In genomic region chr10:123464428-123465323, GRCh38 we compare ENCODE assay signal across 19 cellular contexts.
"Had no signal": no experiment of that assay in that cellular context is flagged by ENCODE, and none has a peak within 500 bp of the region (broad histone marks: within the 10 kb centered on the region; RNA-seq: fewer than 3 reads in every experiment).

No MANE protein-coding gene starts in this region.

- H3K27ac ChIP-seq: adrenal gland, body of pancreas, epithelial cell of prostate, gastroesophageal sphincter, hepatocyte, right atrium auricular region, tibial nerve had no signal

- H3K27me3 ChIP-seq: body of pancreas, hepatocyte, right atrium auricular region, tibial nerve had no signal

- H3K79me2 ChIP-seq: hepatocyte had no signal

- H3K9me3 Mint-ChIP-seq: activated CD4-positive, alpha-beta T cell treated with anti-CD3 and anti-CD28 coated beads, Interleukin-2, amount 10 ng/mL, durations not matched to agents 7 days and 5 days; activated naive CD4-positive, alpha-beta T cell treated with anti-CD3 and anti-CD28 coated beads, Interleukin-2, amount 10 ng/mL, durations not matched to agents 7 days and 5 days; activated T-helper 17 cell treated with anti-CD3 and anti-CD28 coated beads, Interleukin-2, amount 50 U/mL, for 72 hours; central memory CD8-positive, alpha-beta T cell; effector memory CD8-positive, alpha-beta T cell; mesothelial cell of epicardium; stimulated activated memory B cell treated with anti-CD40 and anti-IgM and Interleukin-4, amounts not matched to agents 10 μg/mL and 1 μg/mL and 100 μg/mL, for 72 hours had no signal

- DNase-seq: activated CD4-positive, alpha-beta T cell treated with anti-CD3 and anti-CD28 coated beads, Interleukin-2, amount 10 ng/mL, durations not matched to agents 7 days and 5 days; activated CD4-positive, CD25-positive, alpha-beta regulatory T cell; activated naive CD4-positive, alpha-beta T cell treated with anti-CD3 and anti-CD28 coated beads, Interleukin-2, amount 10 ng/mL, durations not matched to agents 7 days and 5 days; activated T-cell treated with anti-CD3 and anti-CD28 coated beads for 4 hours; adrenal gland; body of pancreas; cortex of kidney; effector memory CD8-positive, alpha-beta T cell; posterior cingulate gyrus had no signal

- H3K36me3 Mint-ChIP-seq: activated naive CD4-positive, alpha-beta T cell treated with anti-CD3 and anti-CD28 coated beads, Interleukin-2, amount 10 ng/mL, durations not matched to agents 7 days and 5 days; mesothelial cell of epicardium; stimulated activated memory B cell treated with anti-CD40 and anti-IgM and Interleukin-4, amounts not matched to agents 10 μg/mL and 1 μg/mL and 100 μg/mL, for 72 hours had no signal

- H3K9me3 ChIP-seq: adrenal gland, body of pancreas, gastroesophageal sphincter, right atrium auricular region, tibial nerve had no signal

- H3K4me1 Mint-ChIP-seq: activated CD4-positive, alpha-beta T cell treated with anti-CD3 and anti-CD28 coated beads, Interleukin-2, amount 10 ng/mL, durations not matched to agents 7 days and 5 days; activated naive CD4-positive, alpha-beta T cell treated with anti-CD3 and anti-CD28 coated beads, Interleukin-2, amount 10 ng/mL, durations not matched to agents 7 days and 5 days; activated T-helper 17 cell treated with anti-CD3 and anti-CD28 coated beads, Interleukin-2, amount 50 U/mL, for 72 hours; central memory CD8-positive, alpha-beta T cell; mesothelial cell of epicardium; stimulated activated memory B cell treated with anti-CD40 and anti-IgM and Interleukin-4, amounts not matched to agents 10 μg/mL and 1 μg/mL and 100 μg/mL, for 72 hours had no signal

- H3K4me2 ChIP-seq: hepatocyte, smooth muscle cell had no signal

- H3K36me3 ChIP-seq: adrenal gland, gastroesophageal sphincter, right atrium auricular region, tibial nerve had no signal

- H2AFZ ChIP-seq: hepatocyte had no signal

- H3K27me3 Mint-ChIP-seq: activated CD4-positive, alpha-beta T cell treated with anti-CD3 and anti-CD28 coated beads, Interleukin-2, amount 10 ng/mL, durations not matched to agents 7 days and 5 days; activated T-helper 17 cell treated with anti-CD3 and anti-CD28 coated beads, Interleukin-2, amount 50 U/mL, for 72 hours; stimulated activated memory B cell treated with anti-CD40 and anti-IgM and Interleukin-4, amounts not matched to agents 10 μg/mL and 1 μg/mL and 100 μg/mL, for 72 hours had no signal

- H3K4me3 Mint-ChIP-seq: activated CD4-positive, alpha-beta T cell treated with anti-CD3 and anti-CD28 coated beads, Interleukin-2, amount 10 ng/mL, durations not matched to agents 7 days and 5 days; activated naive CD4-positive, alpha-beta T cell treated with anti-CD3 and anti-CD28 coated beads, Interleukin-2, amount 10 ng/mL, durations not matched to agents 7 days and 5 days; activated T-helper 17 cell treated with anti-CD3 and anti-CD28 coated beads, Interleukin-2, amount 50 U/mL, for 72 hours; central memory CD8-positive, alpha-beta T cell; effector memory CD8-positive, alpha-beta T cell; mesothelial cell of epicardium; stimulated activated memory B cell treated with anti-CD40 and anti-IgM and Interleukin-4, amounts not matched to agents 10 μg/mL and 1 μg/mL and 100 μg/mL, for 72 hours had no signal

- H3K4me3 ChIP-seq: adrenal gland, body of pancreas, gastroesophageal sphincter, hepatocyte, right atrium auricular region, smooth muscle cell, tibial nerve had no signal

- H3K27ac Mint-ChIP-seq: activated CD4-positive, alpha-beta T cell treated with anti-CD3 and anti-CD28 coated beads, Interleukin-2, amount 10 ng/mL, durations not matched to agents 7 days and 5 days; activated naive CD4-positive, alpha-beta T cell treated with anti-CD3 and anti-CD28 coated beads, Interleukin-2, amount 10 ng/mL, durations not matched to agents 7 days and 5 days; activated T-helper 17 cell treated with anti-CD3 and anti-CD28 coated beads, Interleukin-2, amount 50 U/mL, for 72 hours; effector memory CD8-positive, alpha-beta T cell; mesothelial cell of epicardium; stimulated activated memory B cell treated with anti-CD40 and anti-IgM and Interleukin-4, amounts not matched to agents 10 μg/mL and 1 μg/mL and 100 μg/mL, for 72 hours had no signal

- ATAC-seq: activated T-helper 17 cell treated with anti-CD3 and anti-CD28 coated beads, Interleukin-2, amount 50 U/mL, for 72 hours; body of pancreas; effector memory CD8-positive, alpha-beta T cell; gastroesophageal sphincter; stimulated activated memory B cell treated with anti-CD40 and anti-IgM and Interleukin-4, amounts not matched to agents 10 μg/mL and 1 μg/mL and 100 μg/mL, for 72 hours had no signal

- H3K4me1 ChIP-seq: adrenal gland, body of pancreas, gastroesophageal sphincter, right atrium auricular region, tibial nerve had no signal
